ENCODE assay signal across 1 cellular context in the genomic region with DNA sequence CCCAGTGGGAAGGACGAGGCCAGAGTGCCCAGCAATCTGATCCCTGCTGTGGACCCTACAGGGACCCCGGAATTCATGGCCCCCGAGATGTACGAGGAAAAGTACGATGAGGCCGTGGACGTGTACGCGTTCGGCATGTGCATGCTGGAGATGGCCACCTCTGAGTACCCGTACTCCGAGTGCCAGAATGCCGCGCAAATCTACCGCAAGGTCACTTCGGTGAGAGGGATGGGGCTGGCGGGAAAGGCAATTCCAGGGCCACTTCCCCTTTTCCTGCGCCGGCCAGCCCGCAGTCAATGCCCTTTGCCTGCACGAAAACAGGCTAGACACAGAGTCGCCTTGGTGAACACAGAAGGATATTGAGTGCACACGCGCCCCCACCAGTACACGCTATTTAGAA.
TF ChIP-seq lines count a peak whose summit lies in the region.

No MANE protein-coding gene starts in this region.

TF ChIP-seq in K562, 482 proteins besides CTCF, POLR2A, EP300 and RAD21:
- no peak for TF ChIP-seq SMAD2 (IDR thresholded peaks at IDR 0.05; ENCODE audit: low read depth, low read length)
- TF ChIP-seq, protein P1, sequence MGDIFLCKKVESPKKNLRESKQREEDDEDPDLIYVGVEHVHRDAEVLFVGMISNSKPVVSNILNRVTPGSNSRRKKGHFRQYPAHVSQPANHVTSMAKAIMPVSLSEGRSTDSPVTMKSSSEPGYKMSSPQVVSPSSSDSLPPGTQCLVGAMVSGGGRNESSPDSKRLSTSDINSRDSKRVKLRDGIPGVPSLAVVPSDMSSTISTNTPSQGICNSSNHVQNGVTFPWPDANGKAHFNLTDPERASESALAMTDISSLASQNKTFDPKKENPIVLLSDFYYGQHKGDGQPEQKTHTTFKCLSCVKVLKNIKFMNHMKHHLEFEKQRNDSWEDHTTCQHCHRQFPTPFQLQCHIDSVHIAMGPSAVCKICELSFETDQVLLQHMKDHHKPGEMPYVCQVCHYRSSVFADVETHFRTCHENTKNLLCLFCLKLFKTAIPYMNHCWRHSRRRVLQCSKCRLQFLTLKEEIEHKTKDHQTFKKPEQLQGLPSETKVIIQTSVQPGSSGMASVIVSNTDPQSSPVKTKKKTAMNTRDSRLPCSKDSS (IDR thresholded peaks at IDR 0.05; ENCODE audit: low read depth, partially characterized antibody), result no peak
- no peak for TF ChIP-seq SUPT5H (IDR thresholded peaks at IDR 0.05)
- no peak for TF ChIP-seq RFX7 (CRISPR knock-in tag; IDR thresholded peaks at IDR 0.05)
- TF ChIP-seq ZNF830 (CRISPR knock-in tag; IDR thresholded peaks at IDR 0.05), result no peak
- TF ChIP-seq SMAD3 (CRISPR knock-in tag; conservative IDR thresholded peaks at IDR 0.05), result no peak
- peak; percentile 61 for TF ChIP-seq SPI1 (IDR thresholded peaks at IDR 0.05; ENCODE audit: borderline replicate concordance, low read depth, low read length)
- no peak for TF ChIP-seq FOXA1 (IDR thresholded peaks at IDR 0.05; ENCODE audit: borderline replicate concordance)
- peak; percentile 42; the same call in 1 of the 2 replicates for TF ChIP-seq POLR2G (IDR thresholded peaks at IDR 0.05; ENCODE audit: low read depth, low read length)
- no peak for TF ChIP-seq DNMT1 (IDR thresholded peaks at IDR 0.05)
- TF ChIP-seq JUN (IDR thresholded peaks at IDR 0.05; ENCODE audit: borderline replicate concordance, low read depth, low read length), result no peak
- TF ChIP-seq JUN (CRISPR knock-in tag; IDR thresholded peaks at IDR 0.05; ENCODE audit: borderline replicate concordance), result no peak
- no peak for TF ChIP-seq NR3C1 (CRISPR knock-in tag; IDR thresholded peaks at IDR 0.05)
- no peak for TF ChIP-seq DACH1 (IDR thresholded peaks at IDR 0.05; ENCODE audit: partially characterized antibody)
- no peak for TF ChIP-seq ZNF431 (CRISPR knock-in tag; IDR thresholded peaks at IDR 0.05)
- no peak for TF ChIP-seq STAG1 (CRISPR knock-in tag; IDR thresholded peaks at IDR 0.05; ENCODE audit: borderline replicate concordance)
- TF ChIP-seq, protein P2, sequence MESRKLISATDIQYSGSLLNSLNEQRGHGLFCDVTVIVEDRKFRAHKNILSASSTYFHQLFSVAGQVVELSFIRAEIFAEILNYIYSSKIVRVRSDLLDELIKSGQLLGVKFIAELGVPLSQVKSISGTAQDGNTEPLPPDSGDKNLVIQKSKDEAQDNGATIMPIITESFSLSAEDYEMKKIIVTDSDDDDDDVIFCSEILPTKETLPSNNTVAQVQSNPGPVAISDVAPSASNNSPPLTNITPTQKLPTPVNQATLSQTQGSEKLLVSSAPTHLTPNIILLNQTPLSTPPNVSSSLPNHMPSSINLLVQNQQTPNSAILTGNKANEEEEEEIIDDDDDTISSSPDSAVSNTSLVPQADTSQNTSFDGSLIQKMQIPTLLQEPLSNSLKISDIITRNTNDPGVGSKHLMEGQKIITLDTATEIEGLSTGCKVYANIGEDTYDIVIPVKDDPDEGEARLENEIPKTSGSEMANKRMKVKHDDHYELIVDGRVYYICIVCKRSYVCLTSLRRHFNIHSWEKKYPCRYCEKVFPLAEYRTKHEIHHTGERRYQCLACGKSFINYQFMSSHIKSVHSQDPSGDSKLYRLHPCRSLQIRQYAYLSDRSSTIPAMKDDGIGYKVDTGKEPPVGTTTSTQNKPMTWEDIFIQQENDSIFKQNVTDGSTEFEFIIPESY (CRISPR knock-in tag; IDR thresholded peaks at IDR 0.05), result peak; percentile 82
